9 cellular contexts compared by ENCODE assay signal in the genomic region with DNA sequence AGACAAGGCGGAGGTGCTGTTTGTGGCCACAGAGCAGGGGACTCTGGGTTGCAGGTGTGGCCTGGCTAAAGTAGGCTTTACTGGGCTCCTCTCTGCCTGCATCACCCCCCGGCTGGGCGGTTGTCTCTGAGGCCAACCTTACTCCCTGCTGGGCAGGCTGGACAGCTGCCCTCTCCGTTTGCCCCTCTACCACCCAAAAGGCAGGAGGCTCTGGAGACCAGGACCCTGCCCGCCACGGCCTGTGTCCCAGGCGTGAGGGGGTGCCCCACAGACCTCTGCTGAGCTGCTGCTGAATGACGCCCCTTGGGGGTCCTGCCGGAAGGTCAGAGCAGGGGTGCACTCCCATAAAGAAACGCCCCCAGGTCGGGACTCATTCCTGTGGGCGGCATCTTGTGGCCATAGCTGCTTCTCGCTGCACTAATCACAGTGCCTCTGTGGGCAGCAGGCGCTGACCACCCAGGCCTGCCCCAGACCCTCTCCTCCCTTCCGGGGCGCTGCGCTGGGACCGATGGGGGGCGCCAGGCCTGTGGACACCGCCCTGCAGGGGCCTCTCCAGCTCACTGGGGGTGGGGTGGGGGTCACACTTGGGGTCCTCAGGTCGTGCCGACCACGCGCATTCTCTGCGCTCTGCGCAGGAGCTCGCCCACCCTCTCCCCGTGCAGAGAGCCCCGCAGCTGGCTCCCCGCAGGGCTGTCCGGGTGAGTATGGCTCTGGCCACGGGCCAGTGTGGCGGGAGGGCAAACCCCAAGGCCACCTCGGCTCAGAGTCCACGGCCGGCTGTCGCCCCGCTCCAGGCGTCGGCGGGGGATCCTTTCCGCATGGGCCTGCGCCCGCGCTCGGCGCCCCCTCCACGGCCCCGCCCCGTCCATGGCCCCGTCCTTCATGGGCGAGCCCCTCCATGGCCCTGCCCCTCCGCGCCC. TPM values are rescaled to one million over a fixed set of nuclear protein-coding genes. Genes with fewer than 3 reads are reported as not detected.
DNase-seq lines count a peak whose midpoint lies in the region; ATAC-seq, FAIRE-seq and TF ChIP-seq lines count a peak whose summit lies in the region.
"Had no signal": no experiment of that assay in that cellular context is flagged by ENCODE, and none has a peak within 500 bp of the region (broad histone marks: within the 10 kb centered on the region; RNA-seq: fewer than 3 reads in every experiment).

No MANE protein-coding gene starts in this region.

- in situ Hi-C loops in astrocyte of the cerebellum (cut with HindIII; ENCODE audit: low sequenced_read_pairs), result loop anchor here (25.0 kb wide), 1 partner anchor 111 kb away; a partner anchor contains a TSS
- in situ Hi-C loops in HepG2 (cut with HindIII; ENCODE audit: extremely low pct_ligation_motif_present, low pct_unique_long_range_greater_than_20kb), result no loop called here

- no peak overlapping the region for H2AFZ ChIP-seq in HepG2 (ENCODE audit: low read length)

- H4K20me1 ChIP-seq in HepG2 (ENCODE audit: insufficient read depth, low read length), result peaks cover 10% of the 10 kb centered on the region

- H3K4me2 ChIP-seq in HepG2 (ENCODE audit: low read depth, low read length), result peak overlapping the region; percentile 67

- H3K27me3 ChIP-seq in AG04450 (ENCODE audit: control insufficient read depth, insufficient read depth, low read length) (no peaks in the 10 kb centered on the region), HepG2 (ENCODE audit: control insufficient read depth in 1 of 2, insufficient read depth in 2 of 2, low read length in 2 of 2) (peaks cover 0 to 2% of the 10 kb centered on the region in 2 experiments; a peak in 1 of 5 replicates), upper lobe of right lung (no peaks in the 10 kb centered on the region)

- H3K79me2 ChIP-seq in HepG2 (ENCODE audit: insufficient read depth, low read length), result peaks cover 33% of the 10 kb centered on the region

- H3K27ac ChIP-seq in AG04450 (ENCODE audit: low read depth, low read length) (no peak overlapping the region), HepG2 (ENCODE audit: extremely low read length, insufficient read depth, low read length) (peak overlapping the region; percentile 83), upper lobe of right lung (no peak overlapping the region)

- intact Hi-C loops in HepG2 (cut with micrococcal nuclease; ENCODE audit: unreplicated experiment), result no loop called here
- intact Hi-C loops in upper lobe of right lung (cut with DNase I), result loop anchor here (10.0 kb wide), 1 partner anchor 211 kb away; no protein-coding TSS in a partner anchor

- BruUV-seq in HepG2 (replicated peaks; lab: Mats Ljungman, UMichigan), result no TSS peak

- WGBS in HepG2 (ENCODE audit: low lambda C conversion rate), result 14% methylated on average over 2 of the region's 54 CpGs

- POLR2A ChIA-PET in AG04450 (lab: Yijun Ruan, JAX), result no interaction called here
- POLR2A ChIA-PET in HepG2 (lab: Yijun Ruan, JAX), result interaction anchor here (0.6 kb wide), 1 partner anchor 539 kb away, joined by 4 read pairs; no protein-coding TSS in a partner anchor

- TF ChIP-seq EP300 in HepG2 (IDR thresholded peaks at IDR 0.05; ENCODE audit: low read depth in 2 of 2, low read length in 2 of 2), result peak in 1 of 2 experiments; percentile 48; a peak in 1 of 4 replicates
- no peak for TF ChIP-seq EP300 in HepG2 (CRISPR knock-in tag; IDR thresholded peaks at IDR 0.05; ENCODE audit: borderline replicate concordance)

- H3K4me3 ChIP-seq in AG04450 (ENCODE audit: low read depth, low read length), result peak overlapping the region; percentile 73
- peak overlapping the region; percentile 61 for H3K4me3 ChIP-seq in astrocyte of the cerebellum (ENCODE audit: low read depth, low read length)
- H3K4me3 ChIP-seq in HepG2 (replicated peaks in 1 of 3; ENCODE audit: insufficient read depth in 1 of 3, low read depth in 2 of 3, low read length in 3 of 3), result peak overlapping the region; percentile 62 to 73 (median 66)
- peak overlapping the region; percentile 81 for H3K4me3 ChIP-seq in upper lobe of right lung

- DNase-seq in AG04450 (ENCODE audit: low read depth, low spot score) (no peak), GM19239 (ENCODE audit: insufficient read length, low spot score) (no peak), astrocyte of the cerebellum (ENCODE audit: low read depth) (no peak), HepG2 (ENCODE audit: low spot score) (peak; percentile 74), upper lobe of right lung (no peak), cortex of kidney (lab: John Stamatoyannopoulos, UW) (no peak)
- DNase-seq in stimulated activated CD4-positive, alpha-beta T cell treated with anti-CD3 and anti-CD28 coated beads, Interleukin-2, amount 100 ng/mL, for 24 hours, result no peak

- TF ChIP-seq POLR2A in HepG2 (IDR thresholded peaks at IDR 0.05; ENCODE audit: insufficient read depth in 1 of 2, low read depth in 2 of 2, low read length in 2 of 2), result peak in 1 of 2 experiments; percentile 75; a peak in 2 of 4 replicates

- H3K4me1 ChIP-seq in HepG2 (ENCODE audit: insufficient read depth, low read length) (peaks cover 49% of the 10 kb centered on the region), upper lobe of right lung (peaks cover 18% of the 10 kb centered on the region)

- CTCF ChIA-PET in AG04450 (lab: Charles Lee), result interaction anchor here (0.6 to 1.2 kb wide), 4 partner anchors 20 to 392 kb away, joined by 3 to 5 read pairs (median 4); no protein-coding TSS in a partner anchor
- CTCF ChIA-PET in HepG2 (lab: Yijun Ruan, JAX; ENCODE audit: low intra/inter-chr PET ratio, low total read pairs), result no interaction called here

- TF ChIP-seq RAD21 in HepG2 (CRISPR knock-in tag; IDR thresholded peaks at IDR 0.05), result peak; percentile 31; the same call in 1 of the 2 replicates

- ATAC-seq in HG03520 (IDR thresholded peaks at IDR 0.05; ENCODE audit: unreplicated experiment), result peak; percentile 18
- ATAC-seq in HepG2, result peak; percentile 82
- no peak for ATAC-seq in upper lobe of right lung

- no peaks in the 10 kb centered on the region; the same call in 1 of the 2 replicates for H3K9me3 ChIP-seq in AG04450 (ENCODE audit: control insufficient read depth, insufficient read depth, low read length)
- H3K9me3 ChIP-seq in HepG2 (ENCODE audit: low read length), result no peaks in the 10 kb centered on the region
- no peaks in the 10 kb centered on the region for H3K9me3 ChIP-seq in upper lobe of right lung

- peak overlapping the region; percentile 70 for H3K9ac ChIP-seq in HepG2 (ENCODE audit: insufficient read depth, low read depth, low read length)

- TF ChIP-seq CTCF in AG04450 (IDR thresholded peaks at IDR 0.05; ENCODE audit: low read depth, low read length) (0 out of 2 replicates have a peak, but pooled peaks have one; percentile 6), astrocyte of the cerebellum (IDR thresholded peaks at IDR 0.05; ENCODE audit: low read depth, low read length, missing control alignments) (peak; percentile 9), HepG2 (CRISPR knock-in tag; IDR thresholded peaks at IDR 0.05) (peak; percentile 48; the same call in 1 of the 2 replicates), upper lobe of right lung (IDR thresholded peaks at IDR 0.05) (peak; percentile 6)

- FAIRE-seq in GM19239 (lab: Jason Lieb, UNC) (peak; percentile 14), HepG2 (lab: Jason Lieb, UNC) (no peak)

- H3K36me3 ChIP-seq in HepG2 (replicated peaks in 1 of 2; ENCODE audit: control insufficient read depth in 1 of 2, insufficient read depth in 2 of 2, low read length in 2 of 2) (peaks cover 0 to 3% of the 10 kb centered on the region in 2 experiments; a peak in 1 of 5 replicates), upper lobe of right lung (no peaks in the 10 kb centered on the region)

RNA-seq across cellular contexts. Expression of a gene that starts 0.9 kb away (rescaled TPM):
- not detected in 2 replicates for polyA plus RNA-seq in AG04450 (2011; rRNA removed)
- not detected in 2 replicates for polyA minus RNA-seq in AG04450 (2011; rRNA and poly(A)+ RNA removed)
- not detected in 2 replicates for total RNA-seq in HepG2 (2016; rRNA removed; fragmentation: Illumina TruSeq; extraction: Trizol)
- not detected in 2 replicates for total RNA-seq in HepG2 (2016; cell fraction: cytosol; rRNA removed; fragmentation: Illumina TruSeq; extraction: Trizol; ENCODE audit: low read depth)
- not detected in 2 replicates for total RNA-seq in HepG2 (2016; cell fraction: insoluble cytoplasmic fraction; rRNA removed; fragmentation: Illumina TruSeq; extraction: Trizol)
- not detected in 2 replicates for total RNA-seq in HepG2 (2016; cell fraction: membrane; rRNA removed; fragmentation: Illumina TruSeq; extraction: Trizol)
- total RNA-seq in HepG2 (2016; cell fraction: nucleus; rRNA removed; fragmentation: Illumina TruSeq; extraction: Trizol), result not detected in 2 replicates
- polyA plus RNA-seq in HepG2 (2011; rRNA removed), result not detected in 2 replicates
- not detected in 2 replicates for polyA plus RNA-seq in HepG2 (2011; cell fraction: cytosol; rRNA removed)
- not detected in 2 replicates for polyA plus RNA-seq in HepG2 (2011; cell fraction: nucleus; rRNA removed)
- not detected in 2 replicates for polyA plus RNA-seq in HepG2 (2012)
- polyA plus RNA-seq in HepG2 (2016; cell fraction: cytosol; fragmentation: Illumina TruSeq; extraction: Trizol; ENCODE audit: low read depth), result not detected in 2 replicates
- polyA plus RNA-seq in HepG2 (2016; cell fraction: insoluble cytoplasmic fraction; fragmentation: Illumina TruSeq; extraction: Trizol; ENCODE audit: low read depth), result not detected in 2 replicates
- polyA plus RNA-seq in HepG2 (2016; cell fraction: membrane; fragmentation: Illumina TruSeq; extraction: Trizol; ENCODE audit: low read depth), result not detected in 2 replicates
- polyA plus RNA-seq in HepG2 (2016; cell fraction: nucleus; fragmentation: Illumina TruSeq; extraction: Trizol; ENCODE audit: insufficient read depth, low read depth), result not detected in 2 replicates
- not detected in 2 replicates for polyA minus RNA-seq in HepG2 (2011; rRNA and poly(A)+ RNA removed; ENCODE audit: low replicate concordance)
- not detected in 2 replicates for polyA minus RNA-seq in HepG2 (2011; cell fraction: cytosol; rRNA and poly(A)+ RNA removed)
- polyA minus RNA-seq in HepG2 (2011; cell fraction: nucleus; rRNA and poly(A)+ RNA removed), result not detected in 2 replicates
- not detected for total RNA-seq in upper lobe of right lung
- total RNA-seq: M059J had no signal

RNA-seq across cellular contexts. Expression of a gene that starts 1.1 kb away (rescaled TPM):
- 14.5 and 17.2 TPM in 2 replicates for polyA plus RNA-seq in AG04450 (2011; rRNA removed)
- 93.1 and 121 TPM in 2 replicates for polyA minus RNA-seq in AG04450 (2011; rRNA and poly(A)+ RNA removed)
- total RNA-seq in HepG2 (2016; rRNA removed; fragmentation: Illumina TruSeq; extraction: Trizol), result 19.5 and 34.3 TPM in 2 replicates
- total RNA-seq in HepG2 (2016; cell fraction: cytosol; rRNA removed; fragmentation: Illumina TruSeq; extraction: Trizol; ENCODE audit: low read depth), result 8.9 and 9.0 TPM in 2 replicates
- total RNA-seq in HepG2 (2016; cell fraction: insoluble cytoplasmic fraction; rRNA removed; fragmentation: Illumina TruSeq; extraction: Trizol), result 19.6 and 34.7 TPM in 2 replicates
- 12.0 and 13.5 TPM in 2 replicates for total RNA-seq in HepG2 (2016; cell fraction: membrane; rRNA removed; fragmentation: Illumina TruSeq; extraction: Trizol)
- total RNA-seq in HepG2 (2016; cell fraction: nucleus; rRNA removed; fragmentation: Illumina TruSeq; extraction: Trizol), result 44.5 and 53.3 TPM in 2 replicates
- polyA plus RNA-seq in HepG2 (2011; rRNA removed), result 17.5 and 21.0 TPM in 2 replicates
- polyA plus RNA-seq in HepG2 (2011; cell fraction: cytosol; rRNA removed), result 8.1 and 12.3 TPM in 2 replicates
- 77.2 and 88.2 TPM in 2 replicates for polyA plus RNA-seq in HepG2 (2011; cell fraction: nucleus; rRNA removed)
- polyA plus RNA-seq in HepG2 (2012), result 19.2 and 21.9 TPM in 2 replicates
- polyA plus RNA-seq in HepG2 (2016; cell fraction: cytosol; fragmentation: Illumina TruSeq; extraction: Trizol; ENCODE audit: low read depth), result 0.76 and 0.89 TPM in 2 replicates
- 11.2 and 16.6 TPM in 2 replicates for polyA plus RNA-seq in HepG2 (2016; cell fraction: insoluble cytoplasmic fraction; fragmentation: Illumina TruSeq; extraction: Trizol; ENCODE audit: low read depth)
- 1.9 and 2.0 TPM in 2 replicates for polyA plus RNA-seq in HepG2 (2016; cell fraction: membrane; fragmentation: Illumina TruSeq; extraction: Trizol; ENCODE audit: low read depth)
- polyA plus RNA-seq in HepG2 (2016; cell fraction: nucleus; fragmentation: Illumina TruSeq; extraction: Trizol; ENCODE audit: insufficient read depth, low read depth), result 51.6 and 58.9 TPM in 2 replicates
- 75.1 and 127 TPM in 2 replicates for polyA minus RNA-seq in HepG2 (2011; rRNA and poly(A)+ RNA removed; ENCODE audit: low replicate concordance)
- polyA minus RNA-seq in HepG2 (2011; cell fraction: cytosol; rRNA and poly(A)+ RNA removed), result 57.9 and 59.9 TPM in 2 replicates
- 131 and 135 TPM in 2 replicates for polyA minus RNA-seq in HepG2 (2011; cell fraction: nucleus; rRNA and poly(A)+ RNA removed)
- total RNA-seq in upper lobe of right lung, result 73.6 TPM
